In genomic region chr6:57142178-57142525, GRCh38 we compare ENCODE assay signal across 5 cellular contexts.
"Had no signal": no experiment of that assay in that cellular context is flagged by ENCODE, and none has a peak within 500 bp of the region (broad histone marks: within the 10 kb centered on the region; RNA-seq: fewer than 3 reads in every experiment).

No MANE protein-coding gene starts in this region.

- H3K27ac Mint-ChIP-seq: GM23338, H9, IgD-negative memory B cell had no signal

- ATAC-seq: GM23338 had no signal

- H3K4me3 Mint-ChIP-seq: GM23338, H9, IgD-negative memory B cell had no signal

- H3K9me3 Mint-ChIP-seq: GM23338, H9 had no signal

- H3K4me3 ChIP-seq: GM23338 had no signal

- DNase-seq: H9, HCEC 1CT had no signal

- H2AFZ ChIP-seq: GM23338 had no signal

- H3K27me3 Mint-ChIP-seq: IgD-negative memory B cell had no signal

- FAIRE-seq: H1 had no signal

- H3K4me1 Mint-ChIP-seq: GM23338, H9, IgD-negative memory B cell had no signal

- H3K4me2 ChIP-seq: GM23338 had no signal
